Comparison of ENCODE assay signal across 8 cellular contexts in genomic region chr14:38125484-38125912, GRCh38.
DNase-seq lines count a peak whose midpoint lies in the region; ATAC-seq and TF ChIP-seq lines count a peak whose summit lies in the region.
"Had no signal": no experiment of that assay in that cellular context is flagged by ENCODE, and none has a peak within 500 bp of the region (broad histone marks: within the 10 kb centered on the region; RNA-seq: fewer than 3 reads in every experiment).

No MANE protein-coding gene starts in this region.

- H3K36me3 ChIP-seq in GM23338 (ENCODE audit: insufficient read depth) (no peaks in the 10 kb centered on the region), SJCRH30 (no peaks in the 10 kb centered on the region)
- H3K36me3 ChIP-seq: gastroesophageal sphincter had no signal

- TF ChIP-seq CTCF in GM23338 (conservative IDR thresholded peaks at IDR 0.05; ENCODE audit: low read depth in 2 of 2): no peak

- H3K4me3 ChIP-seq in GM23338: no peak overlapping the region
- no peak overlapping the region for H3K4me3 ChIP-seq in SJCRH30
- H3K4me3 ChIP-seq: gastroesophageal sphincter had no signal

- H3K27me3 Mint-ChIP-seq in GM23338 (ENCODE audit: insufficient read depth, low read depth, poor library complexity) (no peaks in the 10 kb centered on the region), T-cell (no peaks in the 10 kb centered on the region)

- no peaks in the 10 kb centered on the region for H3F3A ChIP-seq in GM23338 (replicated peaks; ENCODE audit: low read depth)

- H3K4me1 Mint-ChIP-seq in GM23338: peaks cover 37% of the 10 kb centered on the region
- peaks cover 46 to 58% (median 55%) of the 10 kb centered on the region in 3 donors for H3K4me1 Mint-ChIP-seq in T-cell

- H3K9me3 Mint-ChIP-seq in GM23338 (no peaks in the 10 kb centered on the region), T-cell (peaks cover 0 to 5% (median 0%) of the 10 kb centered on the region in 3 donors)

- no peaks in the 10 kb centered on the region for H3K79me2 ChIP-seq in GM23338 (replicated peaks; ENCODE audit: insufficient read depth)

- H3K36me3 Mint-ChIP-seq in GM23338 (ENCODE audit: low read depth) (no peaks in the 10 kb centered on the region; the same call in 2 of the 3 replicates), T-cell (no peaks in the 10 kb centered on the region)

- H3K27me3 ChIP-seq in GM23338 (ENCODE audit: insufficient read depth) (no peaks in the 10 kb centered on the region), SJCRH30 (no peaks in the 10 kb centered on the region)
- H3K27me3 ChIP-seq: gastroesophageal sphincter had no signal

- no peaks in the 10 kb centered on the region for H3K9me3 ChIP-seq in SJCRH30 (replicated peaks)
- H3K9me3 ChIP-seq: gastroesophageal sphincter had no signal

- H3K4me1 ChIP-seq in GM23338 (ENCODE audit: insufficient read depth) (peaks cover 26% of the 10 kb centered on the region), SJCRH30 (no peaks in the 10 kb centered on the region)
- H3K4me1 ChIP-seq: gastroesophageal sphincter had no signal

- H3K27ac ChIP-seq in GM23338 (ENCODE audit: low read depth) (no peak overlapping the region), SJCRH30 (no peak overlapping the region)
- H3K27ac ChIP-seq: gastroesophageal sphincter had no signal

- H3K4me2 ChIP-seq in GM23338: no peak overlapping the region

- CTCF ChIA-PET in T-cell (lab: Charles Lee): interaction anchor here in 1 of 2 donors (0.6 kb wide), 1 partner anchor 52 kb away, joined by 5 read pairs; no protein-coding TSS in a partner anchor

- no peaks in the 10 kb centered on the region for H4K20me1 ChIP-seq in GM23338 (replicated peaks; ENCODE audit: insufficient read depth)

- no peak overlapping the region for H3K27ac Mint-ChIP-seq in GM23338
- peak overlapping the region; percentile 49 to 69 for H3K27ac Mint-ChIP-seq in T-cell

- DNase-seq in GM23338 (ENCODE audit: low spot score): no peak
- DNase-seq in NCI-H1694 treated with DMSO at 0.1 percent for 48 hours (lab: John Stamatoyannopoulos, UW): peak; percentile 59
- DNase-seq in T-cell: peak in 5 of 34 experiments; percentile 0 to 10 (median 1)
- DNase-seq in renal cortical epithelial cell (ENCODE audit: low read depth): peak; percentile 68
- DNase-seq in SJCRH30: no peak
- DNase-seq in AG08396 (ENCODE audit: low spot score): no peak
- no peak for DNase-seq in ecto neural progenitor cell (ENCODE audit: low spot score)

- ATAC-seq in GM23338: peak; percentile 58
- peak in 3 of 4 experiments; percentile 43 to 70 (median 44) for ATAC-seq in T-cell (replicated peaks in 1 of 4)
- ATAC-seq: gastroesophageal sphincter had no signal

- POLR2A ChIA-PET in T-cell (lab: Charles Lee): no interaction called here

- H3K9me2 ChIP-seq in GM23338 (ENCODE audit: insufficient read depth): no peaks in the 10 kb centered on the region

- H2AFZ ChIP-seq in GM23338: no peak overlapping the region

- H3K4me3 Mint-ChIP-seq in GM23338 (no peak overlapping the region), T-cell (peak overlapping the region in 1 of 3 donors; percentile 18)

TF ChIP-seq in GM23338, 12 proteins besides CTCF, POLR2A, EP300 and RAD21 (continues in another document):
- TF ChIP-seq ZNF114 (CRISPR knock-in tag; IDR thresholded peaks at IDR 0.05) (no peak), EZH2phosphoT487 (IDR thresholded peaks at IDR 0.05; ENCODE audit: unreplicated experiment) (no peak), EZH2 (IDR thresholded peaks at IDR 0.05; ENCODE audit: low read depth, unreplicated experiment) (no peak), NANOG (IDR thresholded peaks at IDR 0.05; ENCODE audit: borderline replicate concordance) (no peak), JUNB (IDR thresholded peaks at IDR 0.05; ENCODE audit: unreplicated experiment) (no peak), STAT1 (IDR thresholded peaks at IDR 0.05; ENCODE audit: unreplicated experiment) (no peak)
- TF ChIP-seq, protein P1, sequence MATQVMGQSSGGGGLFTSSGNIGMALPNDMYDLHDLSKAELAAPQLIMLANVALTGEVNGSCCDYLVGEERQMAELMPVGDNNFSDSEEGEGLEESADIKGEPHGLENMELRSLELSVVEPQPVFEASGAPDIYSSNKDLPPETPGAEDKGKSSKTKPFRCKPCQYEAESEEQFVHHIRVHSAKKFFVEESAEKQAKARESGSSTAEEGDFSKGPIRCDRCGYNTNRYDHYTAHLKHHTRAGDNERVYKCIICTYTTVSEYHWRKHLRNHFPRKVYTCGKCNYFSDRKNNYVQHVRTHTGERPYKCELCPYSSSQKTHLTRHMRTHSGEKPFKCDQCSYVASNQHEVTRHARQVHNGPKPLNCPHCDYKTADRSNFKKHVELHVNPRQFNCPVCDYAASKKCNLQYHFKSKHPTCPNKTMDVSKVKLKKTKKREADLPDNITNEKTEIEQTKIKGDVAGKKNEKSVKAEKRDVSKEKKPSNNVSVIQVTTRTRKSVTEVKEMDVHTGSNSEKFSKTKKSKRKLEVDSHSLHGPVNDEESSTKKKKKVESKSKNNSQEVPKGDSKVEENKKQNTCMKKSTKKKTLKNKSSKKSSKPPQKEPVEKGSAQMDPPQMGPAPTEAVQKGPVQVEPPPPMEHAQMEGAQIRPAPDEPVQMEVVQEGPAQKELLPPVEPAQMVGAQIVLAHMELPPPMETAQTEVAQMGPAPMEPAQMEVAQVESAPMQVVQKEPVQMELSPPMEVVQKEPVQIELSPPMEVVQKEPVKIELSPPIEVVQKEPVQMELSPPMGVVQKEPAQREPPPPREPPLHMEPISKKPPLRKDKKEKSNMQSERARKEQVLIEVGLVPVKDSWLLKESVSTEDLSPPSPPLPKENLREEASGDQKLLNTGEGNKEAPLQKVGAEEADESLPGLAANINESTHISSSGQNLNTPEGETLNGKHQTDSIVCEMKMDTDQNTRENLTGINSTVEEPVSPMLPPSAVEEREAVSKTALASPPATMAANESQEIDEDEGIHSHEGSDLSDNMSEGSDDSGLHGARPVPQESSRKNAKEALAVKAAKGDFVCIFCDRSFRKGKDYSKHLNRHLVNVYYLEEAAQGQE (IDR thresholded peaks at IDR 0.05; ENCODE audit: unreplicated experiment): no peak
- TF ChIP-seq, protein P2, sequence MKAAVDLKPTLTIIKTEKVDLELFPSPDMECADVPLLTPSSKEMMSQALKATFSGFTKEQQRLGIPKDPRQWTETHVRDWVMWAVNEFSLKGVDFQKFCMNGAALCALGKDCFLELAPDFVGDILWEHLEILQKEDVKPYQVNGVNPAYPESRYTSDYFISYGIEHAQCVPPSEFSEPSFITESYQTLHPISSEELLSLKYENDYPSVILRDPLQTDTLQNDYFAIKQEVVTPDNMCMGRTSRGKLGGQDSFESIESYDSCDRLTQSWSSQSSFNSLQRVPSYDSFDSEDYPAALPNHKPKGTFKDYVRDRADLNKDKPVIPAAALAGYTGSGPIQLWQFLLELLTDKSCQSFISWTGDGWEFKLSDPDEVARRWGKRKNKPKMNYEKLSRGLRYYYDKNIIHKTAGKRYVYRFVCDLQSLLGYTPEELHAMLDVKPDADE (IDR thresholded peaks at IDR 0.05): no peak

Comparison
In these comparisons a context has a peak if more than half of its experiments do, and no peak if none do; other contexts are left out.
1. DNase-seq: peak in NCI-H1694 treated with DMSO at 0.1 percent for 48 hours (single experiment) and renal cortical epithelial cell (single experiment); none in GM23338 (single experiment), SJCRH30 (0 of 2), AG08396 (single experiment) and ecto neural progenitor cell (single experiment).